In the genomic region with DNA sequence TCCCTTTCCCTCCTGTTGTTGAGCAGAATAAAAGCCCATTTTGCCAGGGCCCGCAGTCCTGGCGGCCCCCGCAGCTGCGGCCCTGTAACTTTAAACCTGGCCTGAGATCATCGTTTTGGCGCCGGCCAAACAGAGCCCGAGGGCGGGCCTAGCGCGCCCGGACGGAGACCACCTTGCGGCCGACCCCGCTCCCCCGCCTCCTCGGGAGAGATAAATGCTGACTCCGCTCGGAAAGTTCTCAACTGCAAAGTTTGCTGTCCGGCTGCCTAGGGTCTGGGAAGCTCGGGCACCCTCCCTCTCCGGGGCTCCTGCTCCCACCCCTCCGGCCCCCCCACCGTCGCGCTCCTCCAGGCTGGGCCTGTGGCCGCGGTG, we compare ENCODE assay signal across 9 cellular contexts. TPM values are rescaled to one million over a fixed set of nuclear protein-coding genes. Genes with fewer than 3 reads are reported as not detected.
DNase-seq lines count a peak whose midpoint lies in the region; ATAC-seq and TF ChIP-seq lines count a peak whose summit lies in the region.
"Had no signal": no experiment of that assay in that cellular context is flagged by ENCODE, and none has a peak within 500 bp of the region (broad histone marks: within the 10 kb centered on the region; RNA-seq: fewer than 3 reads in every experiment).

A gene with protein sequence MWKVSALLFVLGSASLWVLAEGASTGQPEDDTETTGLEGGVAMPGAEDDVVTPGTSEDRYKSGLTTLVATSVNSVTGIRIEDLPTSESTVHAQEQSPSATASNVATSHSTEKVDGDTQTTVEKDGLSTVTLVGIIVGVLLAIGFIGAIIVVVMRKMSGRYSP (plus strand): TSS at position 241 of the 372 bp plus-strand sequence. CDS start 202 bp downstream, outside the sequence.

- H2BK120ac ChIP-seq in mesenchymal stem cell (ENCODE audit: low read depth, low read length), result no peak within 1 kb of the TSS

- H3K4me1 ChIP-seq in NT2/D1 (ENCODE audit: insufficient read depth, insufficient read length), result peaks cover 2% of the 10 kb centered on the region
- H3K4me1 ChIP-seq in esophagus muscularis mucosa, result peaks cover 0 to 14% (median 11%) of the 10 kb centered on the region in 4 donors
- H3K4me1 ChIP-seq in mesenchymal stem cell (ENCODE audit: control insufficient read depth, insufficient read depth, low read depth, low read length), result peaks cover 6% of the 10 kb centered on the region
- H3K4me1 ChIP-seq in thymus (ENCODE audit: control insufficient read depth, insufficient read depth, low read length), result no peaks in the 10 kb centered on the region

- no peak within 1 kb of the TSS for H2AFZ ChIP-seq in mesenchymal stem cell (ENCODE audit: low read depth, low read length)

- H3K27ac Mint-ChIP-seq in CD4-positive, alpha-beta T cell, result no peak within 1 kb of the TSS

- WGBS in esophagus muscularis mucosa, result 0% methylated on average over 17 of the region's 29 CpGs
- WGBS in mesenchymal stem cell, result 2% methylated on average over 29 of the region's 29 CpGs
- 3% methylated on average over 29 of the region's 29 CpGs for WGBS in thymus

- peak within 1 kb of the TSS in 1 of 2 experiments; percentile 35 for H3K14ac ChIP-seq in mesenchymal stem cell (ENCODE audit: low read length in 2 of 2)

- H3K27ac ChIP-seq in esophagus muscularis mucosa (replicated peaks in 1 of 4), result peak within 1 kb of the TSS; percentile 71 to 78 (median 74)
- no peak within 1 kb of the TSS for H3K27ac ChIP-seq in mesenchymal stem cell (ENCODE audit: low read length, poor library complexity, severe bottlenecking)
- peak within 1 kb of the TSS; percentile 76 for H3K27ac ChIP-seq in thymus (ENCODE audit: low read depth)
- H3K27ac ChIP-seq in CD4-positive, alpha-beta T cell (ENCODE audit: low read depth, low read length), result no peak within 1 kb of the TSS

- H2BK12ac ChIP-seq in mesenchymal stem cell (ENCODE audit: low read length in 2 of 2), result no peak within 1 kb of the TSS

- H2BK15ac ChIP-seq in mesenchymal stem cell (ENCODE audit: low read depth, poor library complexity, severe bottlenecking), result no peak within 1 kb of the TSS

- peak within 1 kb of the TSS; percentile 18 for H4K91ac ChIP-seq in mesenchymal stem cell (ENCODE audit: low read length)

- H3K4me3 ChIP-seq in NT2/D1 (ENCODE audit: insufficient read length, low read depth), result peak within 1 kb of the TSS; percentile 74
- peak within 1 kb of the TSS; percentile 48 to 60 (median 54) for H3K4me3 ChIP-seq in esophagus muscularis mucosa
- peak within 1 kb of the TSS; percentile 40 to 88 for H3K4me3 ChIP-seq in mesenchymal stem cell (ENCODE audit: insufficient read depth in 1 of 2, low read depth in 1 of 2, low read length in 2 of 2)
- H3K4me3 ChIP-seq in thymus (ENCODE audit: low read length), result peak within 1 kb of the TSS; percentile 15

- no peak within 1 kb of the TSS for H2BK5ac ChIP-seq in mesenchymal stem cell (ENCODE audit: low read depth, low read length, poor library complexity, severe bottlenecking)

- H3K9me3 ChIP-seq in NT2/D1 (ENCODE audit: insufficient read depth, low read length) (no peaks in the 10 kb centered on the region), esophagus muscularis mucosa (no peaks in the 10 kb centered on the region), mesenchymal stem cell (ENCODE audit: control insufficient read depth, low read length) (no peaks in the 10 kb centered on the region), thymus (ENCODE audit: control insufficient read depth) (no peaks in the 10 kb centered on the region)
- no peaks in the 10 kb centered on the region for H3K9me3 ChIP-seq in CD4-positive, alpha-beta T cell (ENCODE audit: control insufficient read depth, low read length)

- TF ChIP-seq EP300 in esophagus muscularis mucosa (IDR thresholded peaks at IDR 0.05), result no peak

- H3K27me3 ChIP-seq in NT2/D1 (ENCODE audit: insufficient read depth, insufficient read length) (peaks cover 20% of the 10 kb centered on the region), esophagus muscularis mucosa (peaks cover 0 to 70% (median 6%) of the 10 kb centered on the region in 4 donors), mesenchymal stem cell (ENCODE audit: control insufficient read depth in 1 of 2, insufficient read depth in 1 of 2, low read length in 2 of 2) (peaks cover 25 to 34% of the 10 kb centered on the region in 2 experiments), thymus (ENCODE audit: control insufficient read depth, insufficient read depth) (peaks cover 56% of the 10 kb centered on the region)
- H3K27me3 ChIP-seq in CD4-positive, alpha-beta T cell (ENCODE audit: control insufficient read depth, insufficient read depth, low read length), result peaks cover 60% of the 10 kb centered on the region

- no peak for TF ChIP-seq POLR2A in esophagus muscularis mucosa (IDR thresholded peaks at IDR 0.05; ENCODE audit: low read depth)

- DNase-seq in NT2/D1 (ENCODE audit: low read depth, low spot score) (peak; percentile 62), esophagus muscularis mucosa (ENCODE audit: extremely low spot score) (no peak), mesenchymal stem cell (peak; percentile 53), NCI-H2227 treated with DMSO at 0.1 percent for 48 hours (lab: John Stamatoyannopoulos, UW) (no peak), NCI-H146 (lab: John Stamatoyannopoulos, UW) (no peak)
- no peak for DNase-seq in CD4-positive, alpha-beta T cell
- DNase-seq: NCI-H2081 treated with DMSO at 0.1 percent for 48 hours had no signal

- H3K36me3 Mint-ChIP-seq in CD4-positive, alpha-beta T cell (ENCODE audit: low read depth), result no peaks in the 10 kb centered on the region

- no peaks in the 10 kb centered on the region for H3K4me1 Mint-ChIP-seq in CD4-positive, alpha-beta T cell (ENCODE audit: low read depth)

- peaks cover 4% of the 10 kb centered on the region for H3K36me3 ChIP-seq in NT2/D1 (ENCODE audit: insufficient read depth, insufficient read length, low read length)
- H3K36me3 ChIP-seq in esophagus muscularis mucosa, result no peaks in the 10 kb centered on the region
- H3K36me3 ChIP-seq in mesenchymal stem cell (ENCODE audit: control insufficient read depth in 1 of 2, insufficient read depth in 2 of 2, low read depth in 1 of 2, low read length in 2 of 2), result no peaks in the 10 kb centered on the region
- no peaks in the 10 kb centered on the region for H3K36me3 ChIP-seq in thymus (ENCODE audit: control insufficient read depth, insufficient read depth)

- TF ChIP-seq CTCF in esophagus muscularis mucosa (IDR thresholded peaks at IDR 0.05), result no peak
- no peak for TF ChIP-seq CTCF in CD4-positive, alpha-beta T cell (IDR thresholded peaks at IDR 0.05)

- peak within 1 kb of the TSS; percentile 27 for H3K4me2 ChIP-seq in mesenchymal stem cell (ENCODE audit: low read length, poor library complexity, severe bottlenecking)

- H4K8ac ChIP-seq in mesenchymal stem cell (ENCODE audit: low read length), result peak within 1 kb of the TSS; percentile 32

- peak within 1 kb of the TSS; percentile 93 for H3K9ac ChIP-seq in NT2/D1 (ENCODE audit: insufficient read length, low read depth)
- peak within 1 kb of the TSS; percentile 96 for H3K9ac ChIP-seq in mesenchymal stem cell (ENCODE audit: low read length)

- H3K23ac ChIP-seq in mesenchymal stem cell (ENCODE audit: low read length in 2 of 2), result no peak within 1 kb of the TSS

- no peak within 1 kb of the TSS for H3K4ac ChIP-seq in mesenchymal stem cell (ENCODE audit: low read depth in 1 of 2, low read length in 2 of 2)

- H3K79me1 ChIP-seq in mesenchymal stem cell (replicated peaks; ENCODE audit: low read length, poor library complexity, severe bottlenecking), result no peaks in the 10 kb centered on the region

- H3K4me3 Mint-ChIP-seq in CD4-positive, alpha-beta T cell, result no peak within 1 kb of the TSS

- no peak within 1 kb of the TSS for H2AK5ac ChIP-seq in mesenchymal stem cell (ENCODE audit: low read length, severe bottlenecking)

- CTCF ChIA-PET in CD4-positive, alpha-beta T cell (lab: Charles Lee), result no interaction called here

- intact Hi-C loops in esophagus muscularis mucosa (cut with DNase I), result no loop called here
- intact Hi-C loops in CD4-positive, alpha-beta T cell (cut with DNase I, micrococcal nuclease), result no loop called here

- H3K9me3 Mint-ChIP-seq in CD4-positive, alpha-beta T cell, result no peaks in the 10 kb centered on the region

- peak within 1 kb of the TSS; percentile 9 to 74 for H3K18ac ChIP-seq in mesenchymal stem cell (ENCODE audit: low read depth in 1 of 2, low read length in 2 of 2)

- no peak for ATAC-seq in GM19395 (IDR thresholded peaks at IDR 0.05; ENCODE audit: unreplicated experiment)
- no peak for ATAC-seq in CD4-positive, alpha-beta T cell (ENCODE audit: poor library complexity)

- peaks cover 76% of the 10 kb centered on the region for H3K27me3 Mint-ChIP-seq in CD4-positive, alpha-beta T cell

- POLR2A ChIA-PET in CD4-positive, alpha-beta T cell (lab: Charles Lee), result no interaction called here

RNA-seq across cellular contexts. Expression of the gene that starts here (rescaled TPM):
- total RNA-seq in esophagus muscularis mucosa, result 10 to 100 TPM in 3 of 4 donors, 1 to 10 TPM in 1; 6.9 to 23.6 (median 17.1) TPM
- polyA plus RNA-seq in mesenchymal stem cell (2013, experiment 1 of 2), result 161 TPM
- polyA plus RNA-seq in mesenchymal stem cell (2013, experiment 2 of 2), result 163 TPM
- 11.8 TPM for polyA plus RNA-seq in thymus
- not detected for total RNA-seq in CD4-positive, alpha-beta T cell

Comparison
In these comparisons a context has a peak if more than half of its experiments do, and no peak if none do; other contexts are left out.
1. RNA of the gene that starts here (total RNA-seq): 6.9 to 23.6 TPM in esophagus muscularis mucosa; not detected in CD4-positive, alpha-beta T cell; every median in the first group is over 4 times any median in the second.
2. DNase-seq: peak in NT2/D1 (single experiment) and mesenchymal stem cell (single experiment); none in esophagus muscularis mucosa (single experiment), NCI-H2227 treated with DMSO at 0.1 percent for 48 hours (single experiment), CD4-positive, alpha-beta T cell (0 of 10) and NCI-H146 (single experiment).
3. H3K4me3 ChIP-seq: peak in every context shown above with its lines; median percentile 74 in NT2/D1; 64 in mesenchymal stem cell; 54 in esophagus muscularis mucosa; 15 in thymus.
4. H3K27ac ChIP-seq: peak in esophagus muscularis mucosa (4 of 4) and thymus (single experiment); none in mesenchymal stem cell (single experiment) and CD4-positive, alpha-beta T cell (single experiment).